1 cellular context compared by ENCODE assay signal in genomic region chr7:41030673-41031072, GRCh38.
TF ChIP-seq lines count a peak whose summit lies in the region.

No MANE protein-coding gene starts in this region.

TF ChIP-seq in HepG2, 621 proteins besides CTCF, POLR2A, EP300 and RAD21 (continued from another document):
- no peak for TF ChIP-seq ZNF513 (CRISPR knock-in tag; conservative IDR thresholded peaks at IDR 0.05)
- TF ChIP-seq RCOR2 (CRISPR knock-in tag; IDR thresholded peaks at IDR 0.05) = no peak
- TF ChIP-seq HBP1 (CRISPR knock-in tag; IDR thresholded peaks at IDR 0.05; ENCODE audit: low read depth) = no peak
- no peak for TF ChIP-seq ADNP (CRISPR knock-in tag; IDR thresholded peaks at IDR 0.05)
- no peak for TF ChIP-seq ZSCAN20 (CRISPR knock-in tag; IDR thresholded peaks at IDR 0.05; ENCODE audit: borderline replicate concordance)
- TF ChIP-seq ZNF121 (CRISPR knock-in tag; IDR thresholded peaks at IDR 0.05) = no peak
